Comparison of ENCODE assay signal across 9 cellular contexts in genomic region chr9:129549684-129550083, GRCh38.
DNase-seq lines count a peak whose midpoint lies in the region; ATAC-seq, FAIRE-seq and TF ChIP-seq lines count a peak whose summit lies in the region.
"Had no signal": no experiment of that assay in that cellular context is flagged by ENCODE, and none has a peak within 500 bp of the region (broad histone marks: within the 10 kb centered on the region; RNA-seq: fewer than 3 reads in every experiment).

No MANE protein-coding gene starts in this region.

- H3K4me1 ChIP-seq in mucosa of stomach (ENCODE audit: control insufficient read depth, insufficient read depth, low read length) (peaks cover 5% of the 10 kb centered on the region), uterus (peaks cover 0 to 4% of the 10 kb centered on the region in 2 donors)

- no peak for FAIRE-seq in GM12891 (lab: Jason Lieb, UNC)

- H3K27me3 ChIP-seq in mucosa of stomach (ENCODE audit: control insufficient read depth, insufficient read depth, low read length) (peaks cover 5% of the 10 kb centered on the region), uterus (no peaks in the 10 kb centered on the region)

- H3K27me3 Mint-ChIP-seq in activated naive CD4-positive, alpha-beta T cell treated with anti-CD3 and anti-CD28 coated beads, Interleukin-2, amount 10 ng/mL, durations not matched to agents 7 days and 5 days = peaks cover 98% of the 10 kb centered on the region

- no peaks in the 10 kb centered on the region for H3K36me3 Mint-ChIP-seq in activated naive CD4-positive, alpha-beta T cell treated with anti-CD3 and anti-CD28 coated beads, Interleukin-2, amount 10 ng/mL, durations not matched to agents 7 days and 5 days

- no peaks in the 10 kb centered on the region for H3K36me3 ChIP-seq in mucosa of stomach (ENCODE audit: control insufficient read depth, insufficient read depth, low read length)
- no peaks in the 10 kb centered on the region for H3K36me3 ChIP-seq in uterus

- peak overlapping the region; percentile 61 to 79 for H3K27ac ChIP-seq in uterus
- H3K27ac ChIP-seq: SK-N-MC had no signal

- no peak for DNase-seq in activated naive CD4-positive, alpha-beta T cell treated with anti-CD3 and anti-CD28 coated beads, Interleukin-2, amount 10 ng/mL, durations not matched to agents 7 days and 5 days
- no peak for DNase-seq in activated naive CD4-positive, alpha-beta T cell treated with Interleukin-2 at 50 U/mL for 16 hours
- DNase-seq in uterus = peak; percentile 59 to 72
- DNase-seq in GM12891 (ENCODE audit: insufficient read length, low spot score) = no peak
- no peak for DNase-seq in NCI-H1417 treated with DMSO at 0.1 percent for 48 hours (lab: John Stamatoyannopoulos, UW)
- no peak for DNase-seq in NCI-H446 (lab: John Stamatoyannopoulos, UW)

- TF ChIP-seq POLR2A in uterus (IDR thresholded peaks at IDR 0.05) (peak in 1 of 2 donors; percentile 61), GM12891 (IDR thresholded peaks at IDR 0.05; ENCODE audit: low read depth, low read length) (no peak)

- CTCF ChIA-PET in activated naive CD4-positive, alpha-beta T cell treated with anti-CD3 and anti-CD28 coated beads, Interleukin-2, amount 10 ng/mL, durations not matched to agents 7 days and 5 days (lab: Charles Lee) = no interaction called here

- no peaks in the 10 kb centered on the region for H3K9me3 Mint-ChIP-seq in activated naive CD4-positive, alpha-beta T cell treated with anti-CD3 and anti-CD28 coated beads, Interleukin-2, amount 10 ng/mL, durations not matched to agents 7 days and 5 days

- intact Hi-C loops in uterus (cut with DNase I; ENCODE audit: low total_unique reads) = no loop called here

- H3K9me3 ChIP-seq in mucosa of stomach (ENCODE audit: control insufficient read depth, low read length) (no peaks in the 10 kb centered on the region), uterus (no peaks in the 10 kb centered on the region)

- no peak overlapping the region for H3K4me3 ChIP-seq in mucosa of stomach (ENCODE audit: low read length)
- peak overlapping the region; percentile 31 to 52 for H3K4me3 ChIP-seq in uterus
- H3K4me3 ChIP-seq: SK-N-MC had no signal

- H3K9ac ChIP-seq in mucosa of stomach (ENCODE audit: low read length) = peak overlapping the region; percentile 49

- H3K4me3 Mint-ChIP-seq in activated naive CD4-positive, alpha-beta T cell treated with anti-CD3 and anti-CD28 coated beads, Interleukin-2, amount 10 ng/mL, durations not matched to agents 7 days and 5 days = peak overlapping the region; percentile 21

- TF ChIP-seq CTCF in uterus (IDR thresholded peaks at IDR 0.05) = no peak

- H3K4me1 Mint-ChIP-seq in activated naive CD4-positive, alpha-beta T cell treated with anti-CD3 and anti-CD28 coated beads, Interleukin-2, amount 10 ng/mL, durations not matched to agents 7 days and 5 days = peaks cover 4% of the 10 kb centered on the region

- no peak overlapping the region for H3K27ac Mint-ChIP-seq in activated naive CD4-positive, alpha-beta T cell treated with anti-CD3 and anti-CD28 coated beads, Interleukin-2, amount 10 ng/mL, durations not matched to agents 7 days and 5 days

- ATAC-seq in esophagus mucosa = peak; percentile 40

TF ChIP-seq in GM12891, 5 proteins besides CTCF, POLR2A, EP300 and RAD21:
- no peak for TF ChIP-seq POU2F2 (IDR thresholded peaks at IDR 0.05; ENCODE audit: low read depth, low read length)
- TF ChIP-seq TAF1 (IDR thresholded peaks at IDR 0.05; ENCODE audit: low read depth, low read length) = no peak
- no peak for TF ChIP-seq POLR2AphosphoS5 (IDR thresholded peaks at IDR 0.05; ENCODE audit: low read depth, low read length)
- TF ChIP-seq PAX5 (IDR thresholded peaks at IDR 0.05; ENCODE audit: insufficient read depth, low read length, severe bottlenecking) = no peak
- no peak for TF ChIP-seq SPI1 (IDR thresholded peaks at IDR 0.05; ENCODE audit: low read depth, low read length)

Comparison
In these comparisons a context has a peak if more than half of its experiments do, and no peak if none do; other contexts are left out.
1. DNase-seq: peak in uterus (2 of 2); none in activated naive CD4-positive, alpha-beta T cell treated with anti-CD3 and anti-CD28 coated beads, Interleukin-2, amount 10 ng/mL, durations not matched to agents 7 days and 5 days (single experiment), activated naive CD4-positive, alpha-beta T cell treated with Interleukin-2 at 50 U/mL for 16 hours (single experiment), GM12891 (single experiment), NCI-H1417 treated with DMSO at 0.1 percent for 48 hours (single experiment) and NCI-H446 (0 of 2).